18 cellular contexts compared by ENCODE assay signal in the genomic region with DNA sequence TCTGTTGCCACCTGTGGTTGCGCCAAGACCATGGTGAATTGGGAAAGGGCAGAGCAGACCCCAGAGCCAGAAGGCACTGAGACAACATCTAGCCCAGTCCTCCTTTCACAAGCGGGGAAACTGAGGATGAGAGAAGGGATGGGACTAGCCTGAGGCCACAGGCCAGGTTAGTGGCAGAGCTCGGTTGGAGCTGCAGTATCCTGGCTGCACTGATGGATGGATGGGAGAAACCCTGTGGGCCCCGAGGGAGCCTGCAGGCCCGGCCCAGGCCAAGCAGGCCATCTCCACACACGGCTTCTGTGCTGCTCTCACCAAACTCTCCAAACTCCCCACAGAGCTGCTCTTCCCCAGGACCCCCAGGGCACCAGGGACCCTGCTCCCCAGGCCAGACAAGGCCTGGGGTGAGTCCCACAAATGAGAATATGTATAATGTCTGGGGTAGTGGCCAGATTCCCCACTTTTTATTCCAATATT.
DNase-seq lines count a peak whose midpoint lies in the region; ATAC-seq, FAIRE-seq and TF ChIP-seq lines count a peak whose summit lies in the region.
"Had no signal": no experiment of that assay in that cellular context is flagged by ENCODE, and none has a peak within 500 bp of the region (broad histone marks: within the 10 kb centered on the region; RNA-seq: fewer than 3 reads in every experiment).

No MANE protein-coding gene starts in this region.

- WGBS in right lobe of liver (ENCODE audit: insufficient coverage, low coverage, low lambda C conversion rate, missing lambda C conversion rate), result no CpG with 5 or more reads among the region's 6 CpGs
- WGBS in spleen, 5 donors, result 80 to 94% (median 88%) methylated on average over 5 to 6 of the region's 6 CpGs

- H3K4me3 ChIP-seq in WERI-Rb-1 (ENCODE audit: low read depth, low read length) (no peak overlapping the region), right lobe of liver (no peak overlapping the region), spleen (no peak overlapping the region)
- H3K4me3 ChIP-seq: PC-9 had no signal

- no peak for TF ChIP-seq POLR2A in right lobe of liver (IDR thresholded peaks at IDR 0.05)
- no peak for TF ChIP-seq POLR2A in spleen (IDR thresholded peaks at IDR 0.05)
- no peak for TF ChIP-seq POLR2A in GM12892 (IDR thresholded peaks at IDR 0.05; ENCODE audit: low read depth, low read length)

- intact Hi-C loops in right lobe of liver (cut with DNase I) (no loop called here), spleen (cut with DNase I; ENCODE audit: low total_unique reads) (no loop called here)

- H3K27ac ChIP-seq in WERI-Rb-1 (no peak overlapping the region), right lobe of liver (peak overlapping the region in 2 of 3 donors; percentile 85 to 88), spleen (no peak overlapping the region)
- H3K27ac ChIP-seq: KMS-11, PC-9 had no signal

- DNase-seq in D341Med (ENCODE audit: low spot score) (peak; percentile 12), WERI-Rb-1 (peak; percentile 1), right lobe of liver (no peak), spleen (peak; percentile 25), GM12892 (ENCODE audit: insufficient read length) (no peak)
- DNase-seq in activated CD4-positive, alpha-beta T cell treated with anti-CD3 and anti-CD28 coated beads, Interleukin-2, amount 50 U/mL, for 1 hour, result no peak
- DNase-seq: ACHN, AML-193, Caco-2, NCI-H1048, NCI-H1436 treated with DMSO at 0.1 percent for 48 hours, NCI-H2081, NCI-H510A, PC-9 had no signal

- ATAC-seq in right lobe of liver (no peak), GM18870 (IDR thresholded peaks at IDR 0.05; ENCODE audit: unreplicated experiment) (no peak)

- H3K27me3 ChIP-seq in WERI-Rb-1 (ENCODE audit: insufficient read depth, low read depth, severe bottlenecking), result no peaks in the 10 kb centered on the region
- H3K27me3 ChIP-seq in right lobe of liver, result no peaks in the 10 kb centered on the region
- H3K27me3 ChIP-seq in spleen (replicated peaks in 1 of 7), result no peaks in the 10 kb centered on the region

- H3K4me1 ChIP-seq in right lobe of liver, result peaks cover 0 to 30% (median 11%) of the 10 kb centered on the region in 4 donors
- peaks cover 0 to 14% (median 4%) of the 10 kb centered on the region in 6 donors for H3K4me1 ChIP-seq in spleen
- H3K4me1 ChIP-seq: Caco-2 had no signal

- TF ChIP-seq CTCF in WERI-Rb-1 (IDR thresholded peaks at IDR 0.05; ENCODE audit: low read depth, low read length) (no peak), right lobe of liver (IDR thresholded peaks at IDR 0.05) (no peak), spleen (IDR thresholded peaks at IDR 0.05 in 8 of 11, conservative IDR thresholded peaks at IDR 0.05 in 3 of 11) (no peak)

- FAIRE-seq in GM12892 (lab: Jason Lieb, UNC), result no peak
- FAIRE-seq: GM19239, H54 had no signal

- H3K9me3 ChIP-seq in WERI-Rb-1 (ENCODE audit: severe bottlenecking) (no peaks in the 10 kb centered on the region), right lobe of liver (no peaks in the 10 kb centered on the region), spleen (no peaks in the 10 kb centered on the region)
- H3K9me3 ChIP-seq: Caco-2 had no signal

- H3K36me3 ChIP-seq in WERI-Rb-1 (no peaks in the 10 kb centered on the region), right lobe of liver (no peaks in the 10 kb centered on the region), spleen (no peaks in the 10 kb centered on the region)

Comparison
In these comparisons a context has a peak if more than half of its experiments do, and no peak if none do; other contexts are left out.
1. DNase-seq: peak in D341Med (single experiment), WERI-Rb-1 (single experiment) and spleen (single experiment); none in right lobe of liver (0 of 3), GM12892 (single experiment) and activated CD4-positive, alpha-beta T cell treated with anti-CD3 and anti-CD28 coated beads, Interleukin-2, amount 50 U/mL, for 1 hour (single experiment).
2. H3K27ac ChIP-seq: peak in right lobe of liver (2 of 3); none in WERI-Rb-1 (single experiment) and spleen (0 of 8).